Comparison of ENCODE assay signal across 1 cellular context in genomic region chr10:74738985-74739567, GRCh38.
A peak's percentile ranks its signal among the peaks of the same experiment; 100 is the strongest.
TF ChIP-seq lines count a peak whose summit lies in the region.

No MANE protein-coding gene starts in this region.

TF ChIP-seq in GM12878, 131 proteins besides CTCF, POLR2A, EP300 and RAD21 (continued from another document and continues in another):
- TF ChIP-seq SMC3 (IDR thresholded peaks at IDR 0.05; ENCODE audit: borderline replicate concordance, low read length), result peak; percentile 66; the same call in 1 of the 2 replicates
- no peak for TF ChIP-seq FOXK2 (IDR thresholded peaks at IDR 0.05)
- TF ChIP-seq TAF1 (IDR thresholded peaks at IDR 0.05; ENCODE audit: borderline replicate concordance, low read depth, low read length), result peak; percentile 66; the same call in 1 of the 2 replicates
- TF ChIP-seq DPF2 (IDR thresholded peaks at IDR 0.05), result peak; percentile 58; the same call in 1 of the 2 replicates
- peak; percentile 60; the same call in 1 of the 2 replicates for TF ChIP-seq MYB (IDR thresholded peaks at IDR 0.05; ENCODE audit: borderline replicate concordance, low read depth, low read length)
- peak; percentile 74; the same call in 1 of the 2 replicates for TF ChIP-seq PAX5 (IDR thresholded peaks at IDR 0.05; ENCODE audit: borderline replicate concordance, low read depth, low read length)
- no peak for TF ChIP-seq RB1 (IDR thresholded peaks at IDR 0.05; ENCODE audit: borderline replicate concordance)
- TF ChIP-seq RELB (IDR thresholded peaks at IDR 0.05; ENCODE audit: low read depth), result peak; percentile 40; the same call in 1 of the 2 replicates
- TF ChIP-seq SRF (IDR thresholded peaks at IDR 0.05; ENCODE audit: low read depth in 2 of 2, low read length in 2 of 2), result no peak
- TF ChIP-seq PAX8 (IDR thresholded peaks at IDR 0.05), result no peak
- TF ChIP-seq ZNF217 (IDR thresholded peaks at IDR 0.05), result no peak; the same call in 1 of the 2 replicates
- no peak for TF ChIP-seq BACH1 (IDR thresholded peaks at IDR 0.05; ENCODE audit: borderline replicate concordance)
- TF ChIP-seq, protein P1, sequence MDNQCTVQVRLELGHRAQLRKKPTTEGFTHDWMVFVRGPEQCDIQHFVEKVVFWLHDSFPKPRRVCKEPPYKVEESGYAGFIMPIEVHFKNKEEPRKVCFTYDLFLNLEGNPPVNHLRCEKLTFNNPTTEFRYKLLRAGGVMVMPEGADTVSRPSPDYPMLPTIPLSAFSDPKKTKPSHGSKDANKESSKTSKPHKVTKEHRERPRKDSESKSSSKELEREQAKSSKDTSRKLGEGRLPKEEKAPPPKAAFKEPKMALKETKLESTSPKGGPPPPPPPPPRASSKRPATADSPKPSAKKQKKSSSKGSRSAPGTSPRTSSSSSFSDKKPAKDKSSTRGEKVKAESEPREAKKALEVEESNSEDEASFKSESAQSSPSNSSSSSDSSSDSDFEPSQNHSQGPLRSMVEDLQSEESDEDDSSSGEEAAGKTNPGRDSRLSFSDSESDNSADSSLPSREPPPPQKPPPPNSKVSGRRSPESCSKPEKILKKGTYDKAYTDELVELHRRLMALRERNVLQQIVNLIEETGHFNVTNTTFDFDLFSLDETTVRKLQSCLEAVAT (IDR thresholded peaks at IDR 0.05), result 0 out of 2 replicates have a peak, but pooled peaks have one; percentile 59
- peak; percentile 70 for TF ChIP-seq MTA2 (IDR thresholded peaks at IDR 0.05; ENCODE audit: low read depth)
- no peak for TF ChIP-seq CHD4 (IDR thresholded peaks at IDR 0.05)
- TF ChIP-seq CBX5 (IDR thresholded peaks at IDR 0.05; ENCODE audit: low read depth), result no peak
- peak; percentile 78 for TF ChIP-seq EED (IDR thresholded peaks at IDR 0.05; ENCODE audit: low read depth)
- peak; percentile 68; the same call in 1 of the 2 replicates for TF ChIP-seq POLR2AphosphoS5 (IDR thresholded peaks at IDR 0.05; ENCODE audit: low read length)
- no peak for TF ChIP-seq GATAD2B (conservative IDR thresholded peaks at IDR 0.05; ENCODE audit: low read depth)
- TF ChIP-seq HDGF (IDR thresholded peaks at IDR 0.05), result peak; percentile 32
- TF ChIP-seq, protein P2, sequence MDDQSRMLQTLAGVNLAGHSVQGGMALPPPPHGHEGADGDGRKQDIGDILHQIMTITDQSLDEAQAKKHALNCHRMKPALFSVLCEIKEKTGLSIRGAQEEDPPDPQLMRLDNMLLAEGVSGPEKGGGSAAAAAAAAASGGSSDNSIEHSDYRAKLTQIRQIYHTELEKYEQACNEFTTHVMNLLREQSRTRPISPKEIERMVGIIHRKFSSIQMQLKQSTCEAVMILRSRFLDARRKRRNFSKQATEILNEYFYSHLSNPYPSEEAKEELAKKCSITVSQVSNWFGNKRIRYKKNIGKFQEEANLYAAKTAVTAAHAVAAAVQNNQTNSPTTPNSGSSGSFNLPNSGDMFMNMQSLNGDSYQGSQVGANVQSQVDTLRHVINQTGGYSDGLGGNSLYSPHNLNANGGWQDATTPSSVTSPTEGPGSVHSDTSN (IDR thresholded peaks at IDR 0.05; ENCODE audit: insufficient replicate concordance, low read depth, low read length), result no peak
- TF ChIP-seq SMAD5 (IDR thresholded peaks at IDR 0.05; ENCODE audit: low read depth), result no peak
- TF ChIP-seq E2F8 (IDR thresholded peaks at IDR 0.05; ENCODE audit: low read depth, partially characterized antibody), result no peak
- TF ChIP-seq IRF3 (IDR thresholded peaks at IDR 0.05), result no peak
- TF ChIP-seq TCF7 (IDR thresholded peaks at IDR 0.05; ENCODE audit: borderline replicate concordance), result no peak
- no peak for TF ChIP-seq FOS (IDR thresholded peaks at IDR 0.05; ENCODE audit: borderline replicate concordance, extremely low read depth, insufficient read length)
- TF ChIP-seq NFXL1 (IDR thresholded peaks at IDR 0.05; ENCODE audit: borderline replicate concordance), result no peak
- TF ChIP-seq NBN (IDR thresholded peaks at IDR 0.05), result peak; percentile 71; the same call in 1 of the 2 replicates
- TF ChIP-seq NKRF (conservative IDR thresholded peaks at IDR 0.05), result no peak
- TF ChIP-seq ATF3 (IDR thresholded peaks at IDR 0.05; ENCODE audit: borderline replicate concordance, extremely low read depth, low read depth, low read length), result no peak
- TF ChIP-seq RELA (IDR thresholded peaks at IDR 0.05; ENCODE audit: borderline replicate concordance, partially characterized antibody), result peak; percentile 9
- TF ChIP-seq ZNF24 (IDR thresholded peaks at IDR 0.05), result no peak
- peak; percentile 79 for TF ChIP-seq SP1 (IDR thresholded peaks at IDR 0.05; ENCODE audit: low read depth, low read length)
- no peak for TF ChIP-seq SUPT20H (IDR thresholded peaks at IDR 0.05; ENCODE audit: borderline replicate concordance, control insufficient read depth, low read depth, low read length)
- no peak for TF ChIP-seq ZBTB40 (IDR thresholded peaks at IDR 0.05; ENCODE audit: borderline replicate concordance)
- no peak for TF ChIP-seq CUX1 (IDR thresholded peaks at IDR 0.05; ENCODE audit: insufficient replicate concordance, low read depth, low read length)
- TF ChIP-seq KDM1A (IDR thresholded peaks at IDR 0.05; ENCODE audit: borderline replicate concordance), result no peak
- TF ChIP-seq YY1 (IDR thresholded peaks at IDR 0.05; ENCODE audit: low read depth, low read length), result peak; percentile 55
